In the genomic region with DNA sequence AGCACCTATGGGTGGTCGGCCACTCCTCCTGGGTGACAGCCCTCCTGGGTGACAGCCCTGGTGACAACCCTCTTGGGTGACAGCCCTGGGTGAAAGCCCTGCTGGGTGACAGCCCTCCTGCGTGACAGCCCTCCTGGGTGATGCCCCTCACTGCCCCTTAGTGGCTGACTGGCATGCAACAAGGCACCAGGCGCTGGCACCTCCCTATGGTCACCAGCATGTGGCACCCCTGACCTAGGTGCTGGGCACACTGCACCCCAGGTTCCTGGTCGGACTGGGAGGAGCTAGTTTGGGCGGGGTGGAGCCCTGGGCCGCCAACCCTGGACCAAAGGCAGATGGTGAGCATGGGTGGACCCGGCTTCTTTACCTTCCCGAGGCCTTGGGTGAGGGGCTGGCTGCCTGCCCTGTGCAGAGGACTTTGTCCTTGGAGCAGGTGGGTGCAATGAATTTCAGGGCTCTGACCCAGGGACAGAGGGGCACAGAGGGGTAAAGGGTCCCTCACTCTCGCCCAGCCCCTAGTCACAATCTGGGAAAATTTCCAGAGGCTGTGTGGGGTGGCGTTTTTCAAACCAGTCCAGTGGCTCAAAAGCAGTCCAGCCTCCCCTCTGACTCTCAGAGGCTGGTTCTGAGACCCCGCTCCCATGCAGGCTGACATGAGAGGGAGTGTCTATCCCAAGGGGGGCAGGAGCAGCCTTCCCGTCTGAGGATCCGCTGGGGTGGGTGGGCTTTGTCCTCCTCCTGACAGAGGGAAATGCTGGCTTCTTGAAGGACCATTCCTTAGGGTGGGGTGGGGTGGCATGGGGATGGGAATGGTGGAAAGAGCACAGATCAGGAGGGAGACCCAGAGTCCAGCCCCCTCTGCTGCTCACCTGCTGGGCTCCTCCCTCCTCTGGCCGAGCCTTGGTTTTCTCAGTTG, we compare ENCODE assay signal across 15 cellular contexts. TPM values are rescaled to one million over a fixed set of nuclear protein-coding genes. Genes with fewer than 3 reads are reported as not detected.
DNase-seq lines count a peak whose midpoint lies in the region; ATAC-seq, FAIRE-seq and TF ChIP-seq lines count a peak whose summit lies in the region.
"Had no signal": no experiment of that assay in that cellular context is flagged by ENCODE, and none has a peak within 500 bp of the region (broad histone marks: within the 10 kb centered on the region; RNA-seq: fewer than 3 reads in every experiment).

No MANE protein-coding gene starts in this region.

- H3K4me2 ChIP-seq in GM12878 (ENCODE audit: control insufficient read depth, insufficient read depth) = no peak overlapping the region

- H2AFZ ChIP-seq in GM12878 (ENCODE audit: control insufficient read depth, low read depth, low read length) = no peak overlapping the region

- peak; percentile 86 for FAIRE-seq in GM18507 (lab: Jason Lieb, UNC)
- FAIRE-seq in GM12878 (lab: Jason Lieb, UNC) = no peak

- no peak overlapping the region for H3K27ac ChIP-seq in GM12878 (ENCODE audit: control insufficient read depth, insufficient read depth)
- H3K27ac ChIP-seq: breast epithelium, tibial artery, VCaP had no signal

- H3K9ac ChIP-seq in GM12878 (ENCODE audit: control insufficient read depth, insufficient read depth, low read length) = no peak overlapping the region

- POLR2A ChIA-PET in AG04449 (lab: Yijun Ruan, JAX) (no interaction called here), GM12878 (lab: Charles Lee) (no interaction called here), GM10248 (lab: Yijun Ruan, JAX) (no interaction called here)

- no peaks in the 10 kb centered on the region for H3K9me3 ChIP-seq in GM12878 (replicated peaks; ENCODE audit: control insufficient read depth, insufficient read depth, low read length)
- H3K9me3 ChIP-seq: breast epithelium, tibial artery had no signal

- RAD21 ChIA-PET in GM12878 (lab: Charles Lee; ENCODE audit: unreplicated experiment) = no interaction called here

- no peak overlapping the region for H3K4me3 ChIP-seq in AG04449 (ENCODE audit: low read depth, low read length)
- H3K4me3 ChIP-seq in LNCaP clone FGC (ENCODE audit: low read depth, low read length) = no peak overlapping the region
- H3K4me3 ChIP-seq in GM12878 = no peak overlapping the region
- H3K4me3 ChIP-seq: breast epithelium, tibial artery had no signal

- TF ChIP-seq RAD21 in GM12878 (IDR thresholded peaks at IDR 0.05; ENCODE audit: insufficient read depth, low read depth, low read length) = no peak

- WGBS in GM12878 (ENCODE audit: insufficient coverage, insufficient replicate concordance, low lambda C conversion rate, missing lambda C conversion rate) = 61% methylated on average over 14 of the region's 14 CpGs

- TF ChIP-seq CTCF in AG04449 (IDR thresholded peaks at IDR 0.05; ENCODE audit: insufficient read depth, low read length, missing control alignments) = peak; percentile 99
- peak; percentile 18; the same call in 1 of the 2 replicates for TF ChIP-seq CTCF in LNCaP clone FGC (IDR thresholded peaks at IDR 0.05; ENCODE audit: control insufficient read depth, extremely low read depth, insufficient read depth)
- peak; percentile 21 to 28 (median 24); a peak in 4 of 6 replicates for TF ChIP-seq CTCF in GM12878 (IDR thresholded peaks at IDR 0.05 in 2 of 3, conservative IDR thresholded peaks at IDR 0.05 in 1 of 3; ENCODE audit: control insufficient read depth in 2 of 3, extremely low read depth in 1 of 3, insufficient read depth in 1 of 3, low read depth in 3 of 3, low read length in 3 of 3)
- TF ChIP-seq CTCF in GM10248 (IDR thresholded peaks at IDR 0.05; ENCODE audit: control extremely low read depth, extremely low read depth, low read depth, missing control alignments) = no peak

- TF ChIP-seq POLR2A in GM12878 (IDR thresholded peaks at IDR 0.05; ENCODE audit: low read depth, low read length) = no peak

- CTCF ChIA-PET in AG04449 (lab: Yijun Ruan, JAX) (interaction anchor here (0.6 to 4.4 kb wide), 33 partner anchors 8 to 357 kb away, joined by 3 to 23 read pairs (median 4); a partner anchor contains a TSS), GM12878 (lab: Yijun Ruan, JAX) (interaction anchor here (3.6 kb wide), 1 partner anchor 315 kb away, joined by 21 read pairs; no protein-coding TSS in a partner anchor), GM10248 (lab: Yijun Ruan, JAX) (interaction anchor here (1.3 kb wide), 1 partner anchor 9 kb away, joined by 3 read pairs; no protein-coding TSS in a partner anchor)

- DNase-seq in AG04449 (ENCODE audit: low read depth, low spot score) (no peak), GM18507 (ENCODE audit: extremely low spot score, insufficient read length, low read depth) (no peak), LNCaP clone FGC (ENCODE audit: low read depth) (no peak), GM12878 (ENCODE audit: low read depth, low spot score) (no peak), GM10248 (ENCODE audit: extremely low spot score) (no peak), NCI-H345 (lab: John Stamatoyannopoulos, UW) (no peak), DMS 273 treated with DMSO at 0.1 percent for 48 hours (lab: John Stamatoyannopoulos, UW) (no peak)
- DNase-seq: CD4-positive, alpha-beta memory T cell; NCI-H526 treated with DMSO at 0.1 percent for 48 hours had no signal

- no peaks in the 10 kb centered on the region for H3K79me2 ChIP-seq in GM12878 (ENCODE audit: control insufficient read depth, insufficient read depth, low read length)

- no peaks in the 10 kb centered on the region for H3K4me1 ChIP-seq in GM12878 (ENCODE audit: control insufficient read depth, insufficient read depth, low read length)
- H3K4me1 ChIP-seq: breast epithelium had no signal

- H3K36me3 ChIP-seq in GM12878 (ENCODE audit: control insufficient read depth in 2 of 2, insufficient read depth in 2 of 2, low read length in 1 of 2) = no peaks in the 10 kb centered on the region
- H3K36me3 ChIP-seq: breast epithelium, tibial artery had no signal

- SMC1A ChIA-PET in GM12878 (lab: Charles Lee; ENCODE audit: uncharacterized antibody, unreplicated experiment) = no interaction called here

- ATAC-seq in GM12878 (peak; percentile 64), HG02610 (IDR thresholded peaks at IDR 0.05; ENCODE audit: unreplicated experiment) (no peak)

- no peaks in the 10 kb centered on the region for H4K20me1 ChIP-seq in GM12878 (ENCODE audit: control insufficient read depth, insufficient read depth)

- no peak for TF ChIP-seq EP300 in GM12878 (IDR thresholded peaks at IDR 0.05; ENCODE audit: borderline replicate concordance in 1 of 2, control insufficient read depth in 1 of 2, low read depth in 2 of 2, low read length in 2 of 2)

- no peaks in the 10 kb centered on the region for H3K27me3 ChIP-seq in GM12878 (replicated peaks in 1 of 2; ENCODE audit: control insufficient read depth in 2 of 2, insufficient read depth in 2 of 2, low read length in 1 of 2)
- H3K27me3 ChIP-seq: breast epithelium had no signal

- no TSS peak for BruUV-seq in GM12878 (replicated peaks; lab: Mats Ljungman, UMichigan)

- in situ Hi-C loops in GM12878 (cut with MboI) = loop anchor here (25.0 kb wide), 1 partner anchor 1915 kb away; no protein-coding TSS in a partner anchor

- intact Hi-C loops in GM12878 (cut with micrococcal nuclease; ENCODE audit: unreplicated experiment) = loop anchor here (10.0 kb wide), 1 partner anchor 53 kb away; no protein-coding TSS in a partner anchor

TF ChIP-seq in GM12878, 131 proteins besides CTCF, POLR2A, EP300 and RAD21 (continues in another document):
- TF ChIP-seq TCF12 (IDR thresholded peaks at IDR 0.05; ENCODE audit: low read depth, low read length) = no peak
- no peak for TF ChIP-seq CHD4 (IDR thresholded peaks at IDR 0.05)
- TF ChIP-seq CBX5 (IDR thresholded peaks at IDR 0.05; ENCODE audit: low read depth) = no peak
- TF ChIP-seq MYB (IDR thresholded peaks at IDR 0.05; ENCODE audit: borderline replicate concordance, low read depth, low read length) = no peak
- no peak for TF ChIP-seq TCF7 (IDR thresholded peaks at IDR 0.05; ENCODE audit: borderline replicate concordance)
- TF ChIP-seq CHD2 (IDR thresholded peaks at IDR 0.05; ENCODE audit: borderline replicate concordance, low read depth, low read length) = no peak
- no peak for TF ChIP-seq CHD1 (IDR thresholded peaks at IDR 0.05; ENCODE audit: low read depth, low read length)
- no peak for TF ChIP-seq RB1 (IDR thresholded peaks at IDR 0.05; ENCODE audit: borderline replicate concordance)

RNA-seq across cellular contexts. Expression of a gene that starts 25.9 kb away (rescaled TPM):
- total RNA-seq in GM12878 (2013; cell fraction: nucleolus; rRNA removed) = 353 and 380 TPM in 2 replicates
- total RNA-seq in GM12878 (2014; rRNA removed) (101 and 116 TPM in 2 replicates), GM12878 (2014; rRNA removed; fragmentation: Illumina TruSeq; extraction: Trizol) (50.4 and 53.0 TPM in 2 replicates), GM12878 (2021) (160 and 161 TPM in 2 replicates)
- polyA plus RNA-seq in GM12878 (2011; ENCODE audit: low read depth) = 102 TPM
- polyA plus RNA-seq in GM12878 (2011; rRNA removed) (45.9 and 91.3 TPM in 2 replicates), GM12878 (2014; fragmentation: Illumina TruSeq; extraction: Trizol) (53.0 and 141 TPM in 2 replicates), GM12878 (2014; fragmentation: Nextera tagmentation; extraction: Ambion mirVana) (10 to 100 TPM; 15.5 to 23.1 TPM), GM12878 (2014; rRNA removed) (231 and 255 TPM in 2 replicates), GM12878 (2016; fragmentation: Nextera tagmentation; extraction: Ambion mirVana) (100 to 1,000 TPM; 121 to 139 TPM)
- polyA plus RNA-seq in GM12878 (2011; cell fraction: cytosol; rRNA removed) = 124 and 142 TPM in 2 replicates
- polyA plus RNA-seq in GM12878 (2011; cell fraction: nucleus; rRNA removed) = 234 and 258 TPM in 2 replicates
- polyA plus RNA-seq in GM12878 (2012) = 237 and 313 TPM in 2 replicates
- 123 and 202 TPM in 2 replicates for polyA minus RNA-seq in GM12878 (2011; rRNA and poly(A)+ RNA removed)
- polyA minus RNA-seq in GM12878 (2011; cell fraction: cytosol; rRNA and poly(A)+ RNA removed) = 45.4 TPM in 2 replicates
- polyA minus RNA-seq in GM12878 (2011; cell fraction: nucleus; rRNA and poly(A)+ RNA removed) = 141 and 184 TPM in 2 replicates
- total RNA-seq: CD4-positive, alpha-beta memory T cell; glomerular endothelial cell; myocyte had no signal

RNA-seq across cellular contexts. Expression of a gene that starts 44.5 kb away (rescaled TPM):
- 167 and 175 TPM in 2 replicates for total RNA-seq in GM12878 (2013; cell fraction: nucleolus; rRNA removed)
- total RNA-seq in GM12878 (2014; rRNA removed) (115 and 131 TPM in 2 replicates), GM12878 (2014; rRNA removed; fragmentation: Illumina TruSeq; extraction: Trizol) (79.0 and 83.9 TPM in 2 replicates), GM12878 (2021) (159 and 168 TPM in 2 replicates)
- polyA plus RNA-seq in GM12878 (2011; ENCODE audit: low read depth) = 49.9 TPM
- polyA plus RNA-seq in GM12878 (2011; rRNA removed) (51.1 and 70.6 TPM in 2 replicates), GM12878 (2014; fragmentation: Illumina TruSeq; extraction: Trizol) (35.1 and 72.7 TPM in 2 replicates), GM12878 (2014; fragmentation: Nextera tagmentation; extraction: Ambion mirVana) (10 to 100 TPM; 24.3 to 44.6 TPM), GM12878 (2014; rRNA removed) (89.3 and 97.0 TPM in 2 replicates), GM12878 (2016; fragmentation: Nextera tagmentation; extraction: Ambion mirVana) (10 to 100 TPM; 16.5 to 18.5 TPM)
- 59.0 and 62.4 TPM in 2 replicates for polyA plus RNA-seq in GM12878 (2011; cell fraction: cytosol; rRNA removed)
- polyA plus RNA-seq in GM12878 (2011; cell fraction: nucleus; rRNA removed) = 87.4 and 124 TPM in 2 replicates
- 72.2 and 77.0 TPM in 2 replicates for polyA plus RNA-seq in GM12878 (2012)
- polyA minus RNA-seq in GM12878 (2011; rRNA and poly(A)+ RNA removed) = 73.8 and 103 TPM in 2 replicates
- polyA minus RNA-seq in GM12878 (2011; cell fraction: cytosol; rRNA and poly(A)+ RNA removed) = 36.6 and 63.1 TPM in 2 replicates
- 35.7 and 59.5 TPM in 2 replicates for polyA minus RNA-seq in GM12878 (2011; cell fraction: nucleus; rRNA and poly(A)+ RNA removed)
